In the genomic region with DNA sequence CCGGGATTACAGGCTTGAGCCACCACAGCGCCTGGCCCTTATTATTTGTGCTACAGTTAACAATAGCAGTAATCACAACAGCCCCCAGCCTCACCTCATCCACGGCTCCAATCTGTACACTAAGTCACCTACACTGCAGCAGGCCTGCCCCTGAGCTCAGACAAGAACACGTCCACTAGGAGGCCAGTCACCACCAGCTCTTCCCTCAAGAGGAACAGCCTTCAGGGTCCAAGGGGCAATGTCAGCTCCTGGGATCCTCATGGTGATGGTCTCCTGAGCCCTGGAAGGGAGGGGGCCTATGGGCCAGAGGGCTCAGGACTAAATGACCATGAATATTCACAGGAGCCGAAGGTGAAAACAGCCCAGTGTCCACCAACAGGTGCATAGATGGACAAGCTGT, we compare ENCODE assay signal across 18 cellular contexts.
"Had no signal": no experiment of that assay in that cellular context is flagged by ENCODE, and none has a peak within 500 bp of the region (broad histone marks: within the 10 kb centered on the region; RNA-seq: fewer than 3 reads in every experiment).

No MANE protein-coding gene starts in this region.

- H3K27ac ChIP-seq: esophagus muscularis mucosa, lower lobe of right lung, spleen had no signal

- H3K4me3 ChIP-seq: esophagus muscularis mucosa, lower lobe of right lung, spleen had no signal

- H3K4me1 ChIP-seq: lower lobe of right lung had no signal

- H3K9me3 ChIP-seq: esophagus muscularis mucosa, lower lobe of right lung, spleen had no signal

- H3K36me3 ChIP-seq: esophagus muscularis mucosa had no signal

- ATAC-seq: activated T-cell treated with anti-CD3 and anti-CD28 coated beads, Interleukin-2, amount 50 U/mL, for 72 hours; left lobe of liver; lower lobe of right lung; naive thymus-derived CD4-positive, alpha-beta T cell; stimulated activated naive CD8-positive, alpha-beta T cell treated with anti-CD3 and anti-CD28 coated beads, Interleukin-15, Interleukin-2, amounts not matched to agents 100 U/mL and 50 U/mL, for 24 hours; T-helper 17 cell had no signal

- H3K27ac Mint-ChIP-seq: activated CD4-positive, alpha-beta memory T cell treated with anti-CD3 and anti-CD28 coated beads, Interleukin-2, amount 10 ng/mL, durations not matched to agents 7 days and 5 days; activated naive CD4-positive, alpha-beta T cell treated with anti-CD3 and anti-CD28 coated beads, Interleukin-2, amount 10 ng/mL, durations not matched to agents 7 days and 5 days; activated T-cell treated with anti-CD3 and anti-CD28 coated beads, Interleukin-2, amount 50 U/mL, for 72 hours; naive thymus-derived CD4-positive, alpha-beta T cell; T-helper 17 cell had no signal

- DNase-seq: activated CD4-positive, alpha-beta memory T cell treated with anti-CD3 and anti-CD28 coated beads, Interleukin-2, amount 10 ng/mL, durations not matched to agents 7 days and 5 days; activated CD4-positive, alpha-beta T cell treated with anti-CD3 and anti-CD28 coated beads for 48 hours; activated effector memory CD4-positive, alpha-beta T cell treated with Interleukin-2 at 50 U/mL for 16 hours; activated naive CD4-positive, alpha-beta T cell treated with anti-CD3 and anti-CD28 coated beads, Interleukin-2, amount 10 ng/mL, durations not matched to agents 7 days and 5 days; activated T-cell treated with anti-CD3 and anti-CD28 coated beads, Interleukin-2, amount 50 U/mL, for 72 hours; amygdala; caudate nucleus; effector memory CD4-positive, alpha-beta T cell; lower lobe of right lung; naive thymus-derived CD4-positive, alpha-beta T cell; retina; spleen; stimulated activated CD4-positive, alpha-beta T cell treated with anti-CD3 and anti-CD28 coated beads, Interleukin-4, amount 100 ng/mL, for 1 hour; stimulated activated naive CD8-positive, alpha-beta T cell treated with anti-CD3 and anti-CD28 coated beads, Interleukin-15, Interleukin-2, amounts not matched to agents 100 U/mL and 50 U/mL, for 24 hours; SW 1271; T-helper 17 cell had no signal

- H3K27me3 Mint-ChIP-seq: activated CD4-positive, alpha-beta memory T cell treated with anti-CD3 and anti-CD28 coated beads, Interleukin-2, amount 10 ng/mL, durations not matched to agents 7 days and 5 days; activated naive CD4-positive, alpha-beta T cell treated with anti-CD3 and anti-CD28 coated beads, Interleukin-2, amount 10 ng/mL, durations not matched to agents 7 days and 5 days; naive thymus-derived CD4-positive, alpha-beta T cell; T-helper 17 cell had no signal

- H3K4me1 Mint-ChIP-seq: activated CD4-positive, alpha-beta memory T cell treated with anti-CD3 and anti-CD28 coated beads, Interleukin-2, amount 10 ng/mL, durations not matched to agents 7 days and 5 days; activated naive CD4-positive, alpha-beta T cell treated with anti-CD3 and anti-CD28 coated beads, Interleukin-2, amount 10 ng/mL, durations not matched to agents 7 days and 5 days; T-helper 17 cell had no signal

- H3K4me3 Mint-ChIP-seq: activated CD4-positive, alpha-beta memory T cell treated with anti-CD3 and anti-CD28 coated beads, Interleukin-2, amount 10 ng/mL, durations not matched to agents 7 days and 5 days; activated naive CD4-positive, alpha-beta T cell treated with anti-CD3 and anti-CD28 coated beads, Interleukin-2, amount 10 ng/mL, durations not matched to agents 7 days and 5 days; activated T-cell treated with anti-CD3 and anti-CD28 coated beads, Interleukin-2, amount 50 U/mL, for 72 hours; naive thymus-derived CD4-positive, alpha-beta T cell; T-helper 17 cell had no signal

- H3K36me3 Mint-ChIP-seq: activated naive CD4-positive, alpha-beta T cell treated with anti-CD3 and anti-CD28 coated beads, Interleukin-2, amount 10 ng/mL, durations not matched to agents 7 days and 5 days; naive thymus-derived CD4-positive, alpha-beta T cell had no signal

- H3K27me3 ChIP-seq: esophagus muscularis mucosa had no signal

- H3K9me3 Mint-ChIP-seq: activated CD4-positive, alpha-beta memory T cell treated with anti-CD3 and anti-CD28 coated beads, Interleukin-2, amount 10 ng/mL, durations not matched to agents 7 days and 5 days; activated naive CD4-positive, alpha-beta T cell treated with anti-CD3 and anti-CD28 coated beads, Interleukin-2, amount 10 ng/mL, durations not matched to agents 7 days and 5 days; activated T-cell treated with anti-CD3 and anti-CD28 coated beads, Interleukin-2, amount 50 U/mL, for 72 hours; naive thymus-derived CD4-positive, alpha-beta T cell had no signal
